Comparison of ENCODE assay signal across 1 cellular context in the genomic region with DNA sequence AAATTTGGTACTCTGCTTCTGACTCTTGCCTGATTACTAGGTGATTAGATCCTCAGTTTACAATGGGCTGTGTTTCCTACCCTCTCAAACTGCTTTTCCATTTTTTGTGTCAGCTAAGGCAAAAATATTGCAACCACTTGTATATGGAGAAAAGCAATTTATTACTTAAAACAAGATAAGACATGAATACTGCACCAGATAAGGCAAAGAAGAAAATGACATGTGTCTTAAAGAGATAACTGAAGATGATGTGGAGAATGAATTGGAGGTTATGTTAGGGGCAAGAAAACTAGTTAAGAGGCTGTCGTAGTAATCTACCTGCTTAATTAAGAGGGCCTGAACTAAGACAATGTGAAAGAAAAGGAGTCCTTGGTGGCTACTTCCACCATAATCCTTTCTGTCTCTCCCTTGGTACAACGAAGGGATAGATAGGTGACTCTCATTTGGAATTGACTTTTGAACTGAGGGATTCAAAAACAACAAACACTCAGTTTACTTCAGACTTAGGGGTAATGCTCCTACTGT.
TF ChIP-seq lines count a peak whose summit lies in the region.

No MANE protein-coding gene starts in this region.

TF ChIP-seq in HepG2, 621 proteins besides CTCF, POLR2A, EP300 and RAD21:
- TF ChIP-seq, protein P1, sequence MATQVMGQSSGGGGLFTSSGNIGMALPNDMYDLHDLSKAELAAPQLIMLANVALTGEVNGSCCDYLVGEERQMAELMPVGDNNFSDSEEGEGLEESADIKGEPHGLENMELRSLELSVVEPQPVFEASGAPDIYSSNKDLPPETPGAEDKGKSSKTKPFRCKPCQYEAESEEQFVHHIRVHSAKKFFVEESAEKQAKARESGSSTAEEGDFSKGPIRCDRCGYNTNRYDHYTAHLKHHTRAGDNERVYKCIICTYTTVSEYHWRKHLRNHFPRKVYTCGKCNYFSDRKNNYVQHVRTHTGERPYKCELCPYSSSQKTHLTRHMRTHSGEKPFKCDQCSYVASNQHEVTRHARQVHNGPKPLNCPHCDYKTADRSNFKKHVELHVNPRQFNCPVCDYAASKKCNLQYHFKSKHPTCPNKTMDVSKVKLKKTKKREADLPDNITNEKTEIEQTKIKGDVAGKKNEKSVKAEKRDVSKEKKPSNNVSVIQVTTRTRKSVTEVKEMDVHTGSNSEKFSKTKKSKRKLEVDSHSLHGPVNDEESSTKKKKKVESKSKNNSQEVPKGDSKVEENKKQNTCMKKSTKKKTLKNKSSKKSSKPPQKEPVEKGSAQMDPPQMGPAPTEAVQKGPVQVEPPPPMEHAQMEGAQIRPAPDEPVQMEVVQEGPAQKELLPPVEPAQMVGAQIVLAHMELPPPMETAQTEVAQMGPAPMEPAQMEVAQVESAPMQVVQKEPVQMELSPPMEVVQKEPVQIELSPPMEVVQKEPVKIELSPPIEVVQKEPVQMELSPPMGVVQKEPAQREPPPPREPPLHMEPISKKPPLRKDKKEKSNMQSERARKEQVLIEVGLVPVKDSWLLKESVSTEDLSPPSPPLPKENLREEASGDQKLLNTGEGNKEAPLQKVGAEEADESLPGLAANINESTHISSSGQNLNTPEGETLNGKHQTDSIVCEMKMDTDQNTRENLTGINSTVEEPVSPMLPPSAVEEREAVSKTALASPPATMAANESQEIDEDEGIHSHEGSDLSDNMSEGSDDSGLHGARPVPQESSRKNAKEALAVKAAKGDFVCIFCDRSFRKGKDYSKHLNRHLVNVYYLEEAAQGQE (IDR thresholded peaks at IDR 0.05; ENCODE audit: borderline replicate concordance in 1 of 2, low read depth in 1 of 2, low read length in 2 of 2): no peak
- TF ChIP-seq MAFK (conservative IDR thresholded peaks at IDR 0.05 in 1 of 2, IDR thresholded peaks at IDR 0.05 in 1 of 2; ENCODE audit: low read length in 2 of 2): no peak
- TF ChIP-seq ZNF253 (CRISPR knock-in tag; IDR thresholded peaks at IDR 0.05; ENCODE audit: borderline replicate concordance): no peak
- TF ChIP-seq, protein P2, sequence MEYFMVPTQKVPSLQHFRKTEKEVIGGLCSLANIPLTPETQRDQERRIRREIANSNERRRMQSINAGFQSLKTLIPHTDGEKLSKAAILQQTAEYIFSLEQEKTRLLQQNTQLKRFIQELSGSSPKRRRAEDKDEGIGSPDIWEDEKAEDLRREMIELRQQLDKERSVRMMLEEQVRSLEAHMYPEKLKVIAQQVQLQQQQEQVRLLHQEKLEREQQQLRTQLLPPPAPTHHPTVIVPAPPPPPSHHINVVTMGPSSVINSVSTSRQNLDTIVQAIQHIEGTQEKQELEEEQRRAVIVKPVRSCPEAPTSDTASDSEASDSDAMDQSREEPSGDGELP (IDR thresholded peaks at IDR 0.05; ENCODE audit: borderline replicate concordance, low read depth): no peak
- no peak for TF ChIP-seq TMF1 (CRISPR knock-in tag; IDR thresholded peaks at IDR 0.05; ENCODE audit: low read depth)
- TF ChIP-seq, protein P3, sequence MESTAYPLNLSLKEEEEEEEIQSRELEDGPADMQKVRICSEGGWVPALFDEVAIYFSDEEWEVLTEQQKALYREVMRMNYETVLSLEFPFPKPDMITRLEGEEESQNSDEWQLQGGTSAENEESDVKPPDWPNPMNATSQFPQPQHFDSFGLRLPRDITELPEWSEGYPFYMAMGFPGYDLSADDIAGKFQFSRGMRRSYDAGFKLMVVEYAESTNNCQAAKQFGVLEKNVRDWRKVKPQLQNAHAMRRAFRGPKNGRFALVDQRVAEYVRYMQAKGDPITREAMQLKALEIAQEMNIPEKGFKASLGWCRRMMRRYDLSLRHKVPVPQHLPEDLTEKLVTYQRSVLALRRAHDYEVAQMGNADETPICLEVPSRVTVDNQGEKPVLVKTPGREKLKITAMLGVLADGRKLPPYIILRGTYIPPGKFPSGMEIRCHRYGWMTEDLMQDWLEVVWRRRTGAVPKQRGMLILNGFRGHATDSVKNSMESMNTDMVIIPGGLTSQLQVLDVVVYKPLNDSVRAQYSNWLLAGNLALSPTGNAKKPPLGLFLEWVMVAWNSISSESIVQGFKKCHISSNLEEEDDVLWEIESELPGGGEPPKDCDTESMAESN (CRISPR knock-in tag; conservative IDR thresholded peaks at IDR 0.05): no peak
- TF ChIP-seq, protein P4, sequence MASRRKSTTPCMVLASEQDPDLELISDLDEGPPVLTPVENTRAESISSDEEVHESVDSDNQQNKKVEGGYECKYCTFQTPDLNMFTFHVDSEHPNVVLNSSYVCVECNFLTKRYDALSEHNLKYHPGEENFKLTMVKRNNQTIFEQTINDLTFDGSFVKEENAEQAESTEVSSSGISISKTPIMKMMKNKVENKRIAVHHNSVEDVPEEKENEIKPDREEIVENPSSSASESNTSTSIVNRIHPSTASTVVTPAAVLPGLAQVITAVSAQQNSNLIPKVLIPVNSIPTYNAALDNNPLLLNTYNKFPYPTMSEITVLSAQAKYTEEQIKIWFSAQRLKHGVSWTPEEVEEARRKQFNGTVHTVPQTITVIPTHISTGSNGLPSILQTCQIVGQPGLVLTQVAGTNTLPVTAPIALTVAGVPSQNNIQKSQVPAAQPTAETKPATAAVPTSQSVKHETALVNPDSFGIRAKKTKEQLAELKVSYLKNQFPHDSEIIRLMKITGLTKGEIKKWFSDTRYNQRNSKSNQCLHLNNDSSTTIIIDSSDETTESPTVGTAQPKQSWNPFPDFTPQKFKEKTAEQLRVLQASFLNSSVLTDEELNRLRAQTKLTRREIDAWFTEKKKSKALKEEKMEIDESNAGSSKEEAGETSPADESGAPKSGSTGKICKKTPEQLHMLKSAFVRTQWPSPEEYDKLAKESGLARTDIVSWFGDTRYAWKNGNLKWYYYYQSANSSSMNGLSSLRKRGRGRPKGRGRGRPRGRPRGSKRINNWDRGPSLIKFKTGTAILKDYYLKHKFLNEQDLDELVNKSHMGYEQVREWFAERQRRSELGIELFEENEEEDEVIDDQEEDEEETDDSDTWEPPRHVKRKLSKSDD (CRISPR knock-in tag; IDR thresholded peaks at IDR 0.05; ENCODE audit: low read depth): no peak
- TF ChIP-seq HNF4G (IDR thresholded peaks at IDR 0.05; ENCODE audit: borderline replicate concordance, low read depth, low read length): no peak
- no peak for TF ChIP-seq HNF4G (CRISPR knock-in tag; IDR thresholded peaks at IDR 0.05; ENCODE audit: borderline replicate concordance, low read depth)
- TF ChIP-seq SYNCRIP (IDR thresholded peaks at IDR 0.05; ENCODE audit: insufficient read depth, low read depth, low read length): no peak
- TF ChIP-seq, protein P5, sequence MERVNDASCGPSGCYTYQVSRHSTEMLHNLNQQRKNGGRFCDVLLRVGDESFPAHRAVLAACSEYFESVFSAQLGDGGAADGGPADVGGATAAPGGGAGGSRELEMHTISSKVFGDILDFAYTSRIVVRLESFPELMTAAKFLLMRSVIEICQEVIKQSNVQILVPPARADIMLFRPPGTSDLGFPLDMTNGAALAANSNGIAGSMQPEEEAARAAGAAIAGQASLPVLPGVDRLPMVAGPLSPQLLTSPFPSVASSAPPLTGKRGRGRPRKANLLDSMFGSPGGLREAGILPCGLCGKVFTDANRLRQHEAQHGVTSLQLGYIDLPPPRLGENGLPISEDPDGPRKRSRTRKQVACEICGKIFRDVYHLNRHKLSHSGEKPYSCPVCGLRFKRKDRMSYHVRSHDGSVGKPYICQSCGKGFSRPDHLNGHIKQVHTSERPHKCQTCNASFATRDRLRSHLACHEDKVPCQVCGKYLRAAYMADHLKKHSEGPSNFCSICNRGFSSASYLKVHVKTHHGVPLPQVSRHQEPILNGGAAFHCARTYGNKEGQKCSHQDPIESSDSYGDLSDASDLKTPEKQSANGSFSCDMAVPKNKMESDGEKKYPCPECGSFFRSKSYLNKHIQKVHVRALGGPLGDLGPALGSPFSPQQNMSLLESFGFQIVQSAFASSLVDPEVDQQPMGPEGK (CRISPR knock-in tag; IDR thresholded peaks at IDR 0.05): no peak
- TF ChIP-seq KLF15 (CRISPR knock-in tag; IDR thresholded peaks at IDR 0.05; ENCODE audit: borderline replicate concordance): no peak
- no peak for TF ChIP-seq TCF12 (IDR thresholded peaks at IDR 0.05)
- TF ChIP-seq TCF12 (CRISPR knock-in tag; IDR thresholded peaks at IDR 0.05): no peak
